19 cellular contexts compared by ENCODE assay signal in the genomic region with DNA sequence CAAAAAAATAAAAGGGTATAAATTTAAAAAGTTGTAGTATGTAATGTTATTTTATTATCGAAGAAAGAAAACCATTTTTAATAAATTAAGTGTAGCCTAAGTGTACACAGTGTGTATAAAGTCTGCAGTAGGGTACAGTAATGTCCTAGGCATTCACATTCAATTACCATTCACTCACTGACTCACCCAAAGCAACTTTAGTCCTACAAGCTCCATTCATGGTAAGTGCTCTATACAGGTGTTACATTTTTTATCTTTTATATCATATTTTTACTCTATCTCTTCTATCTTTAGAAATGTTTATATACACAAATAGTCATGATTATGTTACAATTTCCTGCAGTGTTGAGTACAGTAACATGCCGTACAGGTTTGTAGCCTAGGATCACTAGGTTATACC. TPM values are rescaled to one million over a fixed set of nuclear protein-coding genes. Genes with fewer than 3 reads are reported as not detected.
DNase-seq lines count a peak whose midpoint lies in the region; ATAC-seq and TF ChIP-seq lines count a peak whose summit lies in the region.
"Had no signal": no experiment of that assay in that cellular context is flagged by ENCODE, and none has a peak within 500 bp of the region (broad histone marks: within the 10 kb centered on the region; RNA-seq: fewer than 3 reads in every experiment).

No MANE protein-coding gene starts in this region.

- no peak overlapping the region for H3K4me3 Mint-ChIP-seq in MCF 10A (ENCODE audit: unreplicated experiment)

- H3K27me3 Mint-ChIP-seq in MCF 10A (ENCODE audit: insufficient read depth, unreplicated experiment): no peaks in the 10 kb centered on the region

- CTCF ChIA-PET in mammary epithelial cell (lab: Charles Lee; ENCODE audit: low non-redundant PET) (no interaction called here), MCF 10A (lab: Yijun Ruan, JAX) (no interaction called here)

- H3K4me1 Mint-ChIP-seq in MCF 10A (ENCODE audit: insufficient read depth, unreplicated experiment): no peaks in the 10 kb centered on the region

- H3K36me3 ChIP-seq in mammary epithelial cell (ENCODE audit: insufficient read depth, low read length) (no peaks in the 10 kb centered on the region), RWPE2 (ENCODE audit: low read depth) (no peaks in the 10 kb centered on the region), WERI-Rb-1 (no peaks in the 10 kb centered on the region)
- H3K36me3 ChIP-seq: SJSA1 had no signal

- H3K79me2 ChIP-seq in mammary epithelial cell (ENCODE audit: insufficient read depth, low read length): no peaks in the 10 kb centered on the region

- H3K4me1 ChIP-seq in mammary epithelial cell (ENCODE audit: insufficient read depth, low read length) (no peaks in the 10 kb centered on the region), RWPE2 (ENCODE audit: insufficient read depth, poor library complexity, severe bottlenecking) (no peaks in the 10 kb centered on the region)
- H3K4me1 ChIP-seq: SJSA1 had no signal

- BruUV-seq in mammary epithelial cell (replicated peaks; lab: Mats Ljungman, UMichigan): no TSS peak
- no TSS peak for BruUV-seq in MCF 10A (replicated peaks; lab: Mats Ljungman, UMichigan)

- no peak for TF ChIP-seq CTCF in mammary epithelial cell (conservative IDR thresholded peaks at IDR 0.05 in 1 of 2, IDR thresholded peaks at IDR 0.05 in 1 of 2; ENCODE audit: extremely low read depth in 1 of 2, insufficient read depth in 1 of 2, low read depth in 1 of 2, low read length in 2 of 2)
- TF ChIP-seq CTCF in MCF 10A (IDR thresholded peaks at IDR 0.05; ENCODE audit: unreplicated experiment): no peak
- TF ChIP-seq CTCF in RWPE2 (IDR thresholded peaks at IDR 0.05; ENCODE audit: poor library complexity, severe bottlenecking): no peak
- TF ChIP-seq CTCF in foreskin fibroblast (IDR thresholded peaks at IDR 0.05; ENCODE audit: low read depth, low read length): no peak
- no peak for TF ChIP-seq CTCF in lower leg skin (IDR thresholded peaks at IDR 0.05)
- TF ChIP-seq CTCF in WERI-Rb-1 (IDR thresholded peaks at IDR 0.05; ENCODE audit: low read depth, low read length): no peak

- dilution Hi-C loops in mammary epithelial cell (cut with HindIII; ENCODE audit: low sequenced_read_pairs): no loop called here

- H3K27ac Mint-ChIP-seq in MCF 10A (ENCODE audit: low read depth, unreplicated experiment): no peak overlapping the region

- no peak overlapping the region for H2AFZ ChIP-seq in mammary epithelial cell (ENCODE audit: low read depth, low read length)

- DNase-seq in mammary epithelial cell (peak; percentile 61), MCF 10A (ENCODE audit: unreplicated experiment) (no peak), RWPE2 (ENCODE audit: low spot score) (no peak), foreskin fibroblast (peak; percentile 15 to 18), lower leg skin (ENCODE audit: low spot score in 2 of 2) (no peak), NCI-H345 treated with DMSO at 0.1 percent for 48 hours (lab: John Stamatoyannopoulos, UW; ENCODE audit: unreplicated experiment) (no peak), WERI-Rb-1 (no peak)
- no peak for DNase-seq in stimulated activated naive CD4-positive, alpha-beta T cell treated with Interleukin-2 at 50 U/mL for 16 hours (lab: John Stamatoyannopoulos, UW)
- DNase-seq: AML-193, DMS79, NCI-H1417 treated with DMSO at 0.1 percent for 48 hours, NCI-H187 treated with DMSO at 0.1 percent for 48 hours, NCI-H2227 treated with DMSO at 0.1 percent for 48 hours, NCI-H524, NCI-H82 had no signal

- peaks cover 2% of the 10 kb centered on the region for H3K27me3 ChIP-seq in mammary epithelial cell (ENCODE audit: insufficient read depth, low read length)
- no peaks in the 10 kb centered on the region for H3K27me3 ChIP-seq in RWPE2 (ENCODE audit: insufficient read depth, poor library complexity, severe bottlenecking)
- no peaks in the 10 kb centered on the region for H3K27me3 ChIP-seq in WERI-Rb-1 (ENCODE audit: insufficient read depth, low read depth, severe bottlenecking)
- H3K27me3 ChIP-seq: SJSA1 had no signal

- in situ Hi-C loops in mammary epithelial cell (cut with MboI; ENCODE audit: low sequenced_read_pairs in 2 of 2): no loop called here

- intact Hi-C loops in mammary epithelial cell (cut with micrococcal nuclease) (no loop called here), MCF 10A (cut with micrococcal nuclease) (no loop called here), lower leg skin (cut with DNase I; ENCODE audit: low total_unique reads) (no loop called here)

- H3K9me3 Mint-ChIP-seq in MCF 10A (ENCODE audit: unreplicated experiment): no peaks in the 10 kb centered on the region

- peak; percentile 99 for ATAC-seq in RWPE2 (ENCODE audit: low read depth)

- H4K20me1 ChIP-seq in mammary epithelial cell (ENCODE audit: insufficient read depth, low read length): no peaks in the 10 kb centered on the region

- H3K9ac ChIP-seq in mammary epithelial cell (ENCODE audit: insufficient read depth, low read length): no peak overlapping the region

- H3K9me3 ChIP-seq in mammary epithelial cell (replicated peaks; ENCODE audit: insufficient read depth, low read length) (no peaks in the 10 kb centered on the region), RWPE2 (ENCODE audit: severe bottlenecking) (no peaks in the 10 kb centered on the region), WERI-Rb-1 (ENCODE audit: severe bottlenecking) (no peaks in the 10 kb centered on the region)
- H3K9me3 ChIP-seq: SJSA1 had no signal

- POLR2A ChIA-PET in MCF 10A (lab: Yijun Ruan, JAX): no interaction called here

- H3K27ac ChIP-seq in mammary epithelial cell (ENCODE audit: insufficient read depth, low read depth, low read length): no peak overlapping the region
- no peak overlapping the region for H3K27ac ChIP-seq in RWPE2 (ENCODE audit: poor library complexity, severe bottlenecking)
- H3K27ac ChIP-seq in WERI-Rb-1: no peak overlapping the region
- H3K27ac ChIP-seq: 22Rv1, C4-2B, HL-60, SJSA1 had no signal

- H3K36me3 Mint-ChIP-seq in MCF 10A (ENCODE audit: insufficient read depth, unreplicated experiment): no peaks in the 10 kb centered on the region

- WGBS in mammary epithelial cell (ENCODE audit: low coverage, missing lambda C conversion rate): 83% methylated on average over 2 of the region's 2 CpGs
- 88 to 95% methylated on average over 2 of the region's 2 CpGs for WGBS in lower leg skin, 2 donors

- no peak for TF ChIP-seq POLR2A in lower leg skin (IDR thresholded peaks at IDR 0.05)

- H3K4me3 ChIP-seq in mammary epithelial cell (replicated peaks in 1 of 3; ENCODE audit: insufficient read depth in 1 of 3, low read depth in 2 of 3, low read length in 3 of 3): no peak overlapping the region
- H3K4me3 ChIP-seq in RWPE2 (ENCODE audit: severe bottlenecking): no peak overlapping the region
- no peak overlapping the region for H3K4me3 ChIP-seq in foreskin fibroblast (ENCODE audit: low read depth in 1 of 2, low read length in 2 of 2)
- no peak overlapping the region for H3K4me3 ChIP-seq in lower leg skin (ENCODE audit: low read depth, poor library complexity, severe bottlenecking)
- no peak overlapping the region for H3K4me3 ChIP-seq in WERI-Rb-1 (ENCODE audit: low read depth, low read length)
- H3K4me3 ChIP-seq: SJSA1 had no signal

- H3K4me2 ChIP-seq in mammary epithelial cell (ENCODE audit: insufficient read depth, low read depth, low read length): no peak overlapping the region

RNA-seq across cellular contexts. Expression of a gene that starts 59.5 kb away (rescaled TPM):
- total RNA-seq in mammary epithelial cell (10 to 100 TPM in 1 of 2 donors, 1 to 10 TPM in 1; 7.3 to 14.1 TPM), MCF 10A (2022) (17.6 and 24.0 TPM in 2 replicates), lower leg skin (10 to 100 TPM in 3 of 4 donors, 1 to 10 TPM in 1; 9.2 to 18.0 (median 12.1) TPM)
- 10.6 TPM for polyA plus RNA-seq in mammary epithelial cell
- 42.7 TPM for polyA minus RNA-seq in mammary epithelial cell

Comparison
In these comparisons a context has a peak if more than half of its experiments do, and no peak if none do; other contexts are left out.
1. DNase-seq: peak in mammary epithelial cell (single experiment) and foreskin fibroblast (2 of 2); none in MCF 10A (single experiment), RWPE2 (single experiment), lower leg skin (0 of 2), NCI-H345 treated with DMSO at 0.1 percent for 48 hours (single experiment), WERI-Rb-1 (single experiment) and stimulated activated naive CD4-positive, alpha-beta T cell treated with Interleukin-2 at 50 U/mL for 16 hours (single experiment).